1 cellular context compared by ENCODE assay signal in genomic region chr19:49492573-49493411, GRCh38.
TF ChIP-seq lines count a peak whose summit lies in the region.

No MANE protein-coding gene starts in this region.

TF ChIP-seq in HepG2, 621 proteins besides CTCF, POLR2A, EP300 and RAD21 (continued from another document):
- TF ChIP-seq CREB3 (CRISPR knock-in tag; IDR thresholded peaks at IDR 0.05), result no peak
- no peak for TF ChIP-seq PLRG1 (conservative IDR thresholded peaks at IDR 0.05)
- TF ChIP-seq, protein P1, sequence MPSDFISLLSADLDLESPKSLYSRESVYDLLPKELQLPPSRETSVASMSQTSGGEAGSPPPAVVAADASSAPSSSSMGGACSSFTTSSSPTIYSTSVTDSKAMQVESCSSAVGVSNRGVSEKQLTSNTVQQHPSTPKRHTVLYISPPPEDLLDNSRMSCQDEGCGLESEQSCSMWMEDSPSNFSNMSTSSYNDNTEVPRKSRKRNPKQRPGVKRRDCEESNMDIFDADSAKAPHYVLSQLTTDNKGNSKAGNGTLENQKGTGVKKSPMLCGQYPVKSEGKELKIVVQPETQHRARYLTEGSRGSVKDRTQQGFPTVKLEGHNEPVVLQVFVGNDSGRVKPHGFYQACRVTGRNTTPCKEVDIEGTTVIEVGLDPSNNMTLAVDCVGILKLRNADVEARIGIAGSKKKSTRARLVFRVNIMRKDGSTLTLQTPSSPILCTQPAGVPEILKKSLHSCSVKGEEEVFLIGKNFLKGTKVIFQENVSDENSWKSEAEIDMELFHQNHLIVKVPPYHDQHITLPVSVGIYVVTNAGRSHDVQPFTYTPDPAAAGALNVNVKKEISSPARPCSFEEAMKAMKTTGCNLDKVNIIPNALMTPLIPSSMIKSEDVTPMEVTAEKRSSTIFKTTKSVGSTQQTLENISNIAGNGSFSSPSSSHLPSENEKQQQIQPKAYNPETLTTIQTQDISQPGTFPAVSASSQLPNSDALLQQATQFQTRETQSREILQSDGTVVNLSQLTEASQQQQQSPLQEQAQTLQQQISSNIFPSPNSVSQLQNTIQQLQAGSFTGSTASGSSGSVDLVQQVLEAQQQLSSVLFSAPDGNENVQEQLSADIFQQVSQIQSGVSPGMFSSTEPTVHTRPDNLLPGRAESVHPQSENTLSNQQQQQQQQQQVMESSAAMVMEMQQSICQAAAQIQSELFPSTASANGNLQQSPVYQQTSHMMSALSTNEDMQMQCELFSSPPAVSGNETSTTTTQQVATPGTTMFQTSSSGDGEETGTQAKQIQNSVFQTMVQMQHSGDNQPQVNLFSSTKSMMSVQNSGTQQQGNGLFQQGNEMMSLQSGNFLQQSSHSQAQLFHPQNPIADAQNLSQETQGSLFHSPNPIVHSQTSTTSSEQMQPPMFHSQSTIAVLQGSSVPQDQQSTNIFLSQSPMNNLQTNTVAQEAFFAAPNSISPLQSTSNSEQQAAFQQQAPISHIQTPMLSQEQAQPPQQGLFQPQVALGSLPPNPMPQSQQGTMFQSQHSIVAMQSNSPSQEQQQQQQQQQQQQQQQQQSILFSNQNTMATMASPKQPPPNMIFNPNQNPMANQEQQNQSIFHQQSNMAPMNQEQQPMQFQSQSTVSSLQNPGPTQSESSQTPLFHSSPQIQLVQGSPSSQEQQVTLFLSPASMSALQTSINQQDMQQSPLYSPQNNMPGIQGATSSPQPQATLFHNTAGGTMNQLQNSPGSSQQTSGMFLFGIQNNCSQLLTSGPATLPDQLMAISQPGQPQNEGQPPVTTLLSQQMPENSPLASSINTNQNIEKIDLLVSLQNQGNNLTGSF (CRISPR knock-in tag; IDR thresholded peaks at IDR 0.05), result no peak
- TF ChIP-seq NFE2 (CRISPR knock-in tag; IDR thresholded peaks at IDR 0.05), result no peak
